12 cellular contexts compared by ENCODE assay signal in genomic region chr3:169998668-169999131, GRCh38. TPM values are rescaled to one million over a fixed set of nuclear protein-coding genes. Genes with fewer than 3 reads are reported as not detected.
DNase-seq lines count a peak whose midpoint lies in the region; ATAC-seq, FAIRE-seq and TF ChIP-seq lines count a peak whose summit lies in the region.
"Had no signal": no experiment of that assay in that cellular context is flagged by ENCODE, and none has a peak within 500 bp of the region (broad histone marks: within the 10 kb centered on the region; RNA-seq: fewer than 3 reads in every experiment).

No MANE protein-coding gene starts in this region.

- H3K4me3 ChIP-seq in epithelial cell of proximal tubule (ENCODE audit: low read depth, low read length) (no peak overlapping the region), dorsolateral prefrontal cortex (no peak overlapping the region)
- H3K4me3 ChIP-seq: neural progenitor cell, thoracic aorta had no signal

- ATAC-seq in GM19455 (IDR thresholded peaks at IDR 0.05; ENCODE audit: unreplicated experiment) = peak; percentile 20

- H3K27ac ChIP-seq in dorsolateral prefrontal cortex = no peak overlapping the region
- H3K27ac ChIP-seq: neural progenitor cell, thoracic aorta had no signal

- intact Hi-C loops in dorsolateral prefrontal cortex (cut with DNase I) = no loop called here

- peak; percentile 85 for FAIRE-seq in HTR-8/SVneo (lab: Jason Lieb, UNC)

- no peak for TF ChIP-seq CTCF in AG09319 (IDR thresholded peaks at IDR 0.05; ENCODE audit: low read depth, low read length)
- no peak for TF ChIP-seq CTCF in epithelial cell of proximal tubule (conservative IDR thresholded peaks at IDR 0.05; ENCODE audit: low read depth, low read length)
- no peak for TF ChIP-seq CTCF in dorsolateral prefrontal cortex (IDR thresholded peaks at IDR 0.05 in 54 of 56, conservative IDR thresholded peaks at IDR 0.05 in 2 of 56; ENCODE audit: low read depth in 1 of 56, partially characterized antibody in 56 of 56)

- H3K27me3 ChIP-seq in dorsolateral prefrontal cortex = no peaks in the 10 kb centered on the region
- H3K27me3 ChIP-seq: neural progenitor cell had no signal

- peak; percentile 60 for DNase-seq in AG09319 (ENCODE audit: extremely low read depth, low read depth)
- DNase-seq in HTR-8/SVneo (ENCODE audit: insufficient read length, low spot score) = no peak
- DNase-seq in epithelial cell of proximal tubule (ENCODE audit: low read depth) = peak; percentile 23
- DNase-seq in dorsolateral prefrontal cortex = no peak
- no peak for DNase-seq in NCI-H2081 (lab: John Stamatoyannopoulos, UW)
- DNase-seq in NCI-H2107 (lab: John Stamatoyannopoulos, UW) = no peak
- DNase-seq in NCI-H2081 treated with DMSO at 0.1 percent for 48 hours (lab: John Stamatoyannopoulos, UW) = no peak
- DNase-seq: central memory CD4-positive, alpha-beta T cell; NCI-H2171 treated with DMSO at 0.1 percent for 48 hours had no signal

RNA-seq across cellular contexts. Expression of gene SEC62, which starts 32.1 kb away (rescaled TPM):
- total RNA-seq in epithelial cell of proximal tubule = 24.7 and 34.8 TPM in 2 replicates
- total RNA-seq in dorsolateral prefrontal cortex = 100 to 1,000 TPM; 130 to 256 (median 198) TPM

RNA-seq across cellular contexts. Expression of gene GPR160, which starts 39.1 kb away (rescaled TPM):
- 11.0 and 23.9 TPM in 2 replicates for total RNA-seq in epithelial cell of proximal tubule
- 1 to 10 TPM in 96 of 120 experiments, under 1 TPM in 21, not detected in 3; 0.30 to 4.9 (median 1.6) TPM for total RNA-seq in dorsolateral prefrontal cortex

Comparison
In these comparisons a context has a peak if more than half of its experiments do, and no peak if none do; other contexts are left out.
1. DNase-seq: peak in AG09319 (single experiment) and epithelial cell of proximal tubule (single experiment); none in HTR-8/SVneo (single experiment), dorsolateral prefrontal cortex (0 of 10), NCI-H2081 (0 of 2), NCI-H2107 (single experiment) and NCI-H2081 treated with DMSO at 0.1 percent for 48 hours (single experiment).